8 cellular contexts compared by ENCODE assay signal in the genomic region with DNA sequence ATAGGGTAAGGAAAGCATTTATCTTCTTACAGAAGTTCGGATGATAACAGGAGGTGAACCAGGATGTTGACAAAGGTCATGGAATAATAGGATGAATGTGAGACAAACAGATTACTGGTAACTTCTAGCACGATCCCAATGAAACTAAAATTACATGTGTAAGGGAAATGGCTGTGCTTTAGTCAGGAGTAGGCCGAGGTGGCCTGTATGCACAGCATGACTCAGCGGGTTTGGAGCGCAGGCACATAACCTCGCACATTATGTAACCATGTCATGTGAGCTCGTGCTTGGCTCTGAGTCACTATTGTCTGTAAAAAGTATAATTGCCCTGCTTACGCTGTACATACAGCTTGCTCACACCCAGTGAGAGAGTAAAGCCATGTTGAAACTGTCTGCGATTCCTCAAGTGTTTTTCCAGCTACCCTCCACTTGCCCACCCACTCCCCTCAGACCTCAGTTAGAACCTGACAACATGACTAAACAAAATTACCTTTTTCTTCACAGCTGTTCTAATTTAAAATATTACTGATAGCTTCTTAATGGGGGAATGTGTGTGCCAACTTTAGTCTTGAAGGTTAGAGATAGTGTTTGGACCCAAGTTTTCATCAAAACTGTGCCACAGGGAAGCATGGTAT. TPM values are rescaled to one million over a fixed set of nuclear protein-coding genes. Genes with fewer than 3 reads are reported as not detected.
DNase-seq lines count a peak whose midpoint lies in the region; ATAC-seq, FAIRE-seq and TF ChIP-seq lines count a peak whose summit lies in the region.

No MANE protein-coding gene starts in this region.

- TF ChIP-seq POLR2A in HCT116 (IDR thresholded peaks at IDR 0.05; ENCODE audit: borderline replicate concordance, extremely low read depth, insufficient read depth, insufficient read length) (no peak), gastroesophageal sphincter (IDR thresholded peaks at IDR 0.05) (no peak)

- WGBS in gastroesophageal sphincter (ENCODE audit: low coverage in 1 of 2), 2 donors = 92 to 93% methylated on average over 8 to 9 of the region's 9 CpGs

- ATAC-seq in HCT116 (no peak), WTC11 (no peak), HG03175 (IDR thresholded peaks at IDR 0.05; ENCODE audit: unreplicated experiment) (no peak), gastroesophageal sphincter (no peak)

- H4K20me1 ChIP-seq in HCT116 (ENCODE audit: insufficient read depth) (no peaks in the 10 kb centered on the region), keratinocyte (ENCODE audit: control insufficient read depth, extremely low read depth, insufficient read depth, low read length) (no peaks in the 10 kb centered on the region)

- dilution Hi-C loops in keratinocyte (cut with MboI; ENCODE audit: extremely low pct_ligation_motif_present, low sequenced_read_pairs) = no loop called here

- H3K27me3 ChIP-seq in HCT116 (ENCODE audit: insufficient read depth, low read length) (no peaks in the 10 kb centered on the region), keratinocyte (ENCODE audit: control insufficient read depth, extremely low read depth, insufficient read depth, low read length) (no peaks in the 10 kb centered on the region), gastroesophageal sphincter (no peaks in the 10 kb centered on the region)

- intact Hi-C loops in HCT116 (cut with micrococcal nuclease) = no loop called here

- H3K27ac Mint-ChIP-seq in WTC11 = no peak overlapping the region
- H3K27ac Mint-ChIP-seq in immature natural killer cell = peak overlapping the region in 1 of 6 donors; percentile 28

- CTCF ChIA-PET in HCT116 (lab: Charles Lee) (no interaction called here), WTC11 (lab: Charles Lee) (no interaction called here)

- no TSS peak for BruUV-seq in HCT116 (replicated peaks; lab: Mats Ljungman, UMichigan)

- H3K4me3 ChIP-seq in HCT116 (replicated peaks in 1 of 2; ENCODE audit: low read depth in 1 of 2, low read length in 2 of 2) = no peak overlapping the region
- H3K4me3 ChIP-seq in keratinocyte (ENCODE audit: control insufficient read depth in 2 of 3, extremely low read depth in 1 of 3, insufficient read depth in 2 of 3, low read depth in 1 of 3, low read length in 3 of 3) = no peak overlapping the region
- H3K4me3 ChIP-seq in gastroesophageal sphincter = no peak overlapping the region

- peaks cover 4% of the 10 kb centered on the region; the same call in 1 of the 2 replicates for H3K79me2 ChIP-seq in HCT116 (ENCODE audit: insufficient read depth, low read length)
- H3K79me2 ChIP-seq in keratinocyte (ENCODE audit: control insufficient read depth, insufficient read depth, low read length) = peaks cover 6% of the 10 kb centered on the region

- in situ Hi-C loops in ACHN (cut with HindIII; ENCODE audit: low pct_ligation_motif_present, low pct_unique_long_range_greater_than_20kb, low sequenced_read_pairs) (no loop called here), GM13977 (cut with MboI; ENCODE audit: low pct_unique_long_range_greater_than_20kb, low sequenced_read_pairs, unreplicated experiment) (no loop called here)

- peaks cover 52% of the 10 kb centered on the region for H3K36me3 Mint-ChIP-seq in WTC11
- peaks cover 12 to 15% (median 14%) of the 10 kb centered on the region in 3 donors for H3K36me3 Mint-ChIP-seq in immature natural killer cell

- RAD21 ChIA-PET in HCT116 (lab: Charles Lee; ENCODE audit: low non-redundant PET in 1 of 2, low total read pairs in 2 of 2, uncharacterized antibody in 2 of 2, unreplicated experiment in 2 of 2) = no interaction called here

- no peak for TF ChIP-seq RAD21 in HCT116 (IDR thresholded peaks at IDR 0.05; ENCODE audit: low read depth)

- peaks cover 0 to 8% of the 10 kb centered on the region in 2 experiments; a peak in 1 of 4 replicates for H3K4me1 ChIP-seq in HCT116 (ENCODE audit: control insufficient read depth in 1 of 2, insufficient read depth in 2 of 2, low read length in 2 of 2)
- H3K4me1 ChIP-seq in keratinocyte (ENCODE audit: control insufficient read depth, extremely low read depth, insufficient read depth, low read length) = peaks cover 18% of the 10 kb centered on the region
- peaks cover 0 to 2% (median 0%) of the 10 kb centered on the region in 3 donors for H3K4me1 ChIP-seq in gastroesophageal sphincter

- H3K9me3 ChIP-seq in HCT116 (ENCODE audit: control insufficient read depth in 1 of 2, insufficient read depth in 1 of 2, low read depth in 1 of 2, low read length in 2 of 2) (peaks cover 0 to 4% of the 10 kb centered on the region in 2 experiments; a peak in 1 of 4 replicates), keratinocyte (ENCODE audit: control insufficient read depth, low read depth, low read length) (no peaks in the 10 kb centered on the region), gastroesophageal sphincter (no peaks in the 10 kb centered on the region)

- H2AFZ ChIP-seq in HCT116 (ENCODE audit: low read depth, low read length, poor library complexity, severe bottlenecking) (no peak overlapping the region), keratinocyte (ENCODE audit: control insufficient read depth, low read length) (peak overlapping the region; percentile 71)

- H3K4me2 ChIP-seq in HCT116 (ENCODE audit: low read length) (no peak overlapping the region), keratinocyte (ENCODE audit: control insufficient read depth, extremely low read depth, insufficient read depth, low read depth, low read length) (peak overlapping the region; percentile 46)

- no peaks in the 10 kb centered on the region for H3K9me1 ChIP-seq in keratinocyte (ENCODE audit: control insufficient read depth, extremely low read depth, insufficient read depth, low read length)

- no peaks in the 10 kb centered on the region for H3K9me2 ChIP-seq in HCT116 (ENCODE audit: insufficient read depth)

- POLR2A ChIA-PET in HCT116 (lab: Charles Lee) (no interaction called here), WTC11 (lab: Charles Lee) (interaction anchor here (0.7 kb wide), 1 partner anchor 8 kb away, joined by 3 read pairs; the partner anchor contains the start of gene CYB5R4)

- H3K9me3 Mint-ChIP-seq in WTC11 (peaks cover 22% of the 10 kb centered on the region), immature natural killer cell (no peaks in the 10 kb centered on the region)

- H3K27ac ChIP-seq in HCT116 (ENCODE audit: low read depth, low read length) (no peak overlapping the region), keratinocyte (ENCODE audit: control insufficient read depth, insufficient read depth, low read length) (peak overlapping the region; percentile 88), gastroesophageal sphincter (no peak overlapping the region)

- H3K27me3 Mint-ChIP-seq in WTC11 (ENCODE audit: low read depth) = no peaks in the 10 kb centered on the region; the same call in 1 of the 2 replicates
- H3K27me3 Mint-ChIP-seq in immature natural killer cell (ENCODE audit: low read depth in 3 of 3) = no peaks in the 10 kb centered on the region

- peak; percentile 76 for FAIRE-seq in keratinocyte (lab: Jason Lieb, UNC)

- DNase-seq in ACHN (peak; percentile 29), HCT116 (ENCODE audit: low read depth, low spot score) (peak; percentile 21), WTC11 (ENCODE audit: low spot score) (peak; percentile 24), keratinocyte (ENCODE audit: low read depth, low spot score) (peak; percentile 73), GM13977 (ENCODE audit: low spot score) (no peak), immature natural killer cell (no peak)

- H3K4me3 Mint-ChIP-seq in WTC11 (no peak overlapping the region), immature natural killer cell (no peak overlapping the region)

- H3K4me1 Mint-ChIP-seq in WTC11 = no peaks in the 10 kb centered on the region
- peaks cover 14 to 24% of the 10 kb centered on the region in 2 donors for H3K4me1 Mint-ChIP-seq in immature natural killer cell

- H3K36me3 ChIP-seq in HCT116 (ENCODE audit: control insufficient read depth in 1 of 2, insufficient read depth in 2 of 2, low read length in 2 of 2) = peaks cover 0 to 21% of the 10 kb centered on the region in 2 experiments; a peak in 1 of 4 replicates
- peaks cover 1 to 3% of the 10 kb centered on the region in 2 experiments for H3K36me3 ChIP-seq in keratinocyte (ENCODE audit: control insufficient read depth in 2 of 2, extremely low read depth in 1 of 2, insufficient read depth in 2 of 2, low read length in 2 of 2)
- H3K36me3 ChIP-seq in gastroesophageal sphincter = peaks cover 0 to 33% of the 10 kb centered on the region in 2 donors

- TF ChIP-seq EP300 in gastroesophageal sphincter (IDR thresholded peaks at IDR 0.05) = no peak

- H3K9ac ChIP-seq in HCT116 (ENCODE audit: low read length) = no peak overlapping the region
- H3K9ac ChIP-seq in keratinocyte (ENCODE audit: control insufficient read depth, extremely low read depth, insufficient read depth, low read length) = peak overlapping the region; percentile 19

- TF ChIP-seq CTCF in HCT116 (IDR thresholded peaks at IDR 0.05 in 2 of 3, conservative IDR thresholded peaks at IDR 0.05 in 1 of 3; ENCODE audit: borderline replicate concordance in 1 of 3, insufficient read depth in 1 of 3, low read depth in 2 of 3, low read length in 2 of 3) = no peak
- no peak for TF ChIP-seq CTCF in WTC11 (IDR thresholded peaks at IDR 0.05)
- TF ChIP-seq CTCF in keratinocyte (optimal IDR thresholded peaks at IDR 0.05 in 1 of 3, IDR thresholded peaks at IDR 0.05 in 1 of 3, conservative IDR thresholded peaks at IDR 0.05 in 1 of 3; ENCODE audit: extremely low read depth in 1 of 3, insufficient read depth in 2 of 3, low read length in 3 of 3) = no peak
- TF ChIP-seq CTCF in GM13977 (IDR thresholded peaks at IDR 0.05; ENCODE audit: extremely low read depth, insufficient read depth, missing control alignments) = no peak
- TF ChIP-seq CTCF in gastroesophageal sphincter (IDR thresholded peaks at IDR 0.05) = no peak

RNA-seq across cellular contexts. Expression of gene CYB5R4, which starts 8.2 kb away (rescaled TPM):
- 24.0 TPM for total RNA-seq in HCT116 (2021; ENCODE audit: unreplicated experiment)
- 5.0 and 8.5 TPM in 2 replicates for polyA plus RNA-seq in HCT116 (2012)
- total RNA-seq in WTC11 (2021) = 12.4 to 16.2 TPM (median 12.5 TPM) in 3 replicates
- polyA plus RNA-seq in keratinocyte = 7.2 to 14.0 TPM (median 8.7 TPM) in 3 replicates
- 21.6 TPM for polyA plus RNA-seq in keratinocyte (2011; ENCODE audit: low read depth)
- 4.8 and 9.7 TPM in 2 replicates for polyA plus RNA-seq in keratinocyte (2011; cell fraction: cytosol; rRNA removed)
- 2.4 and 2.5 TPM in 2 replicates for polyA plus RNA-seq in keratinocyte (2011; cell fraction: nucleus; rRNA removed)
- 8.9 and 9.1 TPM in 2 replicates for polyA plus RNA-seq in keratinocyte (2012; ENCODE audit: low replicate concordance)
- polyA minus RNA-seq in keratinocyte = 0.75 to 6.2 TPM (median 3.7 TPM) in 3 replicates
- polyA minus RNA-seq in keratinocyte (2011; cell fraction: cytosol; rRNA and poly(A)+ RNA removed) = 6.9 TPM
- 4.4 and 7.0 TPM in 2 replicates for polyA minus RNA-seq in keratinocyte (2011; cell fraction: nucleus; rRNA and poly(A)+ RNA removed)
- total RNA-seq in gastroesophageal sphincter = 10 to 100 TPM; 16.0 to 32.4 (median 20.8) TPM
- 10 to 100 TPM; 28.5 to 39.2 (median 35.1) TPM for polyA plus RNA-seq in immature natural killer cell

RNA-seq across cellular contexts. Expression of gene RIPPLY2, which starts 14.5 kb away (rescaled TPM):
- total RNA-seq in HCT116 (2021; ENCODE audit: unreplicated experiment) (not detected), WTC11 (2021) (0.66 to 2.2 TPM (median 2.1 TPM) in 3 replicates), gastroesophageal sphincter (1 to 10 TPM in 1 of 4 donors, not detected in 3; 2.3 TPM)
- polyA plus RNA-seq in HCT116 (2012) = not detected in 2 replicates
- polyA plus RNA-seq in keratinocyte (0.37 to 0.76 TPM (median 0.60 TPM) in 3 replicates), immature natural killer cell (not detected)
- not detected for polyA plus RNA-seq in keratinocyte (2011; ENCODE audit: low read depth)
- polyA plus RNA-seq in keratinocyte (2011; cell fraction: cytosol; rRNA removed) = 0.55 and 0.61 TPM in 2 replicates
- polyA plus RNA-seq in keratinocyte (2011; cell fraction: nucleus; rRNA removed) = 0.48 and 0.72 TPM in 2 replicates
- 1.2 TPM in 1 of 2 replicates, not detected in the other for polyA plus RNA-seq in keratinocyte (2012; ENCODE audit: low replicate concordance)
- polyA minus RNA-seq in keratinocyte = not detected in 3 replicates
- polyA minus RNA-seq in keratinocyte (2011; cell fraction: cytosol; rRNA and poly(A)+ RNA removed) = not detected
- polyA minus RNA-seq in keratinocyte (2011; cell fraction: nucleus; rRNA and poly(A)+ RNA removed) = not detected in 2 replicates

Comparison
In these comparisons a context has a peak if more than half of its experiments do, and no peak if none do; other contexts are left out.
1. DNase-seq: peak in ACHN (single experiment), HCT116 (single experiment), WTC11 (single experiment) and keratinocyte (single experiment); none in GM13977 (single experiment) and immature natural killer cell (0 of 3).